38 cellular contexts compared by ENCODE assay signal in genomic region chr6:5637714-5638113, GRCh38.
"Had no signal": no experiment of that assay in that cellular context is flagged by ENCODE, and none has a peak within 500 bp of the region (broad histone marks: within the 10 kb centered on the region; RNA-seq: fewer than 3 reads in every experiment).

No MANE protein-coding gene starts in this region.

- DNase-seq: activated CD4-positive, alpha-beta memory T cell treated with anti-CD3 and anti-CD28 coated beads, Interleukin-2, amount 10 ng/mL, durations not matched to agents 7 days and 5 days; activated CD4-positive, alpha-beta T cell treated with anti-CD3 and anti-CD28 coated beads for 1 hour; activated CD4-positive, alpha-beta T cell treated with anti-CD3 and anti-CD28 coated beads for 36 hours; activated CD4-positive, alpha-beta T cell treated with anti-CD3 and anti-CD28 coated beads for 48 hours; activated CD4-positive, alpha-beta T cell treated with anti-CD3 and anti-CD28 coated beads, Interleukin-2, amount 10 ng/mL, durations not matched to agents 7 days and 5 days; activated CD4-positive, alpha-beta T cell treated with anti-CD3 and anti-CD28 coated beads, Interleukin-2, amount 50 U/mL, for 48 hours; activated CD4-positive, CD25-positive, alpha-beta regulatory T cell; activated CD8-positive, alpha-beta memory T cell treated with anti-CD3 and anti-CD28 coated beads for 24 hours; activated CD8-positive, alpha-beta memory T cell treated with anti-CD3 and anti-CD28 coated beads, Interleukin-2, amount 10 ng/mL, durations not matched to agents 7 days and 5 days; activated CD8-positive, alpha-beta memory T cell treated with anti-CD3 and anti-CD28 coated beads, Interleukin-2, amount 50 U/mL, for 48 hours; activated CD8-positive, alpha-beta T cell treated with anti-CD3 and anti-CD28 coated beads, Interleukin-2, amount 10 ng/mL, durations not matched to agents 7 days and 5 days; activated effector memory CD4-positive, alpha-beta T cell treated with anti-CD3 and anti-CD28 coated beads, Interleukin-2, amount 50 U/mL, for 16 hours; activated gamma-delta T cell treated with Interleukin-2 at 50 U/mL for 16 hours; activated naive CD4-positive, alpha-beta T cell; activated naive CD4-positive, alpha-beta T cell treated with anti-CD3 and anti-CD28 coated beads for 36 hours; activated naive CD4-positive, alpha-beta T cell treated with anti-CD3 and anti-CD28 coated beads, Interleukin-2, amount 50 U/mL, for 16 hours; activated naive CD8-positive, alpha-beta T cell treated with anti-CD3 and anti-CD28 coated beads for 36 hours; activated T-cell treated with anti-CD3 and anti-CD28 coated beads, Interleukin-2, amount 50 U/mL, for 24 hours; activated T-cell treated with anti-CD3 and anti-CD28 coated beads, Interleukin-2, amount 50 U/mL, for 72 hours; adrenal gland; amniotic stem cell; aorta; body of pancreas; brain microvascular endothelial cell; central memory CD4-positive, alpha-beta T cell; T-helper 2 cell; T-helper 9 cell had no signal

- ATAC-seq: activated CD4-positive, alpha-beta T cell treated with anti-CD3 and anti-CD28 coated beads for 36 hours; activated CD4-positive, CD25-positive, alpha-beta regulatory T cell treated with anti-CD3 and anti-CD28 coated beads, Interleukin-2, amount 50 U/mL, for 24 hours; activated CD8-positive, alpha-beta memory T cell treated with anti-CD3 and anti-CD28 coated beads, Interleukin-2, amount 10 ng/mL, durations not matched to agents 7 days and 5 days; activated CD8-positive, alpha-beta T cell treated with anti-CD3 and anti-CD28 coated beads, Interleukin-2, amount 10 ng/mL, durations not matched to agents 7 days and 5 days; activated naive CD4-positive, alpha-beta T cell treated with anti-CD3 and anti-CD28 coated beads, Interleukin-2, amount 50 U/mL, for 72 hours; activated T-cell treated with anti-CD3 and anti-CD28 coated beads, Interleukin-2, amount 50 U/mL, for 72 hours; activated T-helper 17 cell treated with anti-CD3 and anti-CD28 coated beads, Interleukin-2, amount 50 U/mL, for 72 hours; body of pancreas; WTC11 had no signal

- H3K4me1 ChIP-seq: adrenal gland, body of pancreas, breast epithelium had no signal

- H3K9me3 ChIP-seq: adrenal gland, body of pancreas had no signal

- H3K27me3 ChIP-seq: adrenal gland, body of pancreas, brain microvascular endothelial cell, breast epithelium had no signal

- H3K4me3 Mint-ChIP-seq: activated CD4-positive, alpha-beta memory T cell treated with anti-CD3 and anti-CD28 coated beads, Interleukin-2, amount 10 ng/mL, durations not matched to agents 7 days and 5 days; activated CD4-positive, alpha-beta T cell treated with anti-CD3 and anti-CD28 coated beads for 36 hours; activated CD4-positive, alpha-beta T cell treated with anti-CD3 and anti-CD28 coated beads, Interleukin-2, amount 10 ng/mL, durations not matched to agents 7 days and 5 days; activated CD8-positive, alpha-beta memory T cell treated with anti-CD3 and anti-CD28 coated beads, Interleukin-2, amount 10 ng/mL, durations not matched to agents 7 days and 5 days; activated CD8-positive, alpha-beta T cell treated with anti-CD3 and anti-CD28 coated beads, Interleukin-2, amount 10 ng/mL, durations not matched to agents 7 days and 5 days; activated naive CD4-positive, alpha-beta T cell treated with anti-CD3 and anti-CD28 coated beads for 36 hours; activated naive CD8-positive, alpha-beta T cell treated with anti-CD3 and anti-CD28 coated beads for 36 hours; activated T-cell treated with anti-CD3 and anti-CD28 coated beads, Interleukin-2, amount 50 U/mL, for 24 hours; activated T-cell treated with anti-CD3 and anti-CD28 coated beads, Interleukin-2, amount 50 U/mL, for 72 hours; activated T-helper 1 cell treated with anti-CD3 and anti-CD28 coated beads, Interleukin-12 subunit alpha, Interleukin-12 subunit beta, Interleukin-2, Interleukin-4 antibody, amounts not matched to agents 30 ng/mL and 10 ng/mL and 1 ng/mL, durations not matched to agents 14 hours and 24 hours and 36 hours; activated T-helper 17 cell treated with anti-CD3 and anti-CD28 coated beads, Interleukin-2, amount 50 U/mL, for 72 hours; T-helper 1 cell treated with Interleukin-12 subunit alpha and Interleukin-12 subunit beta and Interleukin-4 antibody, amounts not matched to agents 30 μg/mL and 1 μg/mL, for 36 hours; T-helper 2 cell treated with Interferon-gamma antibody and Interleukin-4, amounts not matched to agents 5 μg/mL and 100 μg/mL, for 36 hours; WTC11 had no signal

- FAIRE-seq: astrocyte, TTC549 had no signal

- H3K27me3 Mint-ChIP-seq: activated CD4-positive, alpha-beta memory T cell treated with anti-CD3 and anti-CD28 coated beads, Interleukin-2, amount 10 ng/mL, durations not matched to agents 7 days and 5 days; activated CD4-positive, alpha-beta T cell treated with anti-CD3 and anti-CD28 coated beads for 36 hours; activated CD4-positive, alpha-beta T cell treated with anti-CD3 and anti-CD28 coated beads, Interleukin-2, amount 10 ng/mL, durations not matched to agents 7 days and 5 days; activated CD8-positive, alpha-beta memory T cell treated with anti-CD3 and anti-CD28 coated beads, Interleukin-2, amount 10 ng/mL, durations not matched to agents 7 days and 5 days; activated naive CD8-positive, alpha-beta T cell treated with anti-CD3 and anti-CD28 coated beads for 36 hours; activated T-cell treated with anti-CD3 and anti-CD28 coated beads, Interleukin-2, amount 50 U/mL, for 24 hours; activated T-helper 17 cell treated with anti-CD3 and anti-CD28 coated beads, Interleukin-2, amount 50 U/mL, for 72 hours had no signal

- H3K27ac ChIP-seq: adrenal gland, body of pancreas, brain microvascular endothelial cell, breast epithelium, VCaP had no signal

- H3K4me3 ChIP-seq: adrenal gland, body of pancreas, breast epithelium had no signal

- H3K36me3 ChIP-seq: adrenal gland, brain microvascular endothelial cell, breast epithelium had no signal
